In genomic region chr12:530308-530707, GRCh38 we compare ENCODE assay signal across 12 cellular contexts.
A peak's percentile ranks its signal among the peaks of the same experiment; 100 is the strongest.
DNase-seq lines count a peak whose midpoint lies in the region; ATAC-seq, FAIRE-seq and TF ChIP-seq lines count a peak whose summit lies in the region.
"Had no signal": no experiment of that assay in that cellular context is flagged by ENCODE, and none has a peak within 500 bp of the region (broad histone marks: within the 10 kb centered on the region; RNA-seq: fewer than 3 reads in every experiment).

No MANE protein-coding gene starts in this region.

- H3K4me1 ChIP-seq in skeletal muscle satellite cell (ENCODE audit: control insufficient read depth, insufficient read depth, low read length) = peaks cover 25% of the 10 kb centered on the region

- H3K36me3 ChIP-seq in skeletal muscle satellite cell (ENCODE audit: insufficient read depth, low read length) = no peaks in the 10 kb centered on the region

- H3K9ac ChIP-seq in skeletal muscle satellite cell (ENCODE audit: low read depth, low read length) = peak overlapping the region; percentile 31

- no peak for TF ChIP-seq CTCF in foreskin fibroblast (IDR thresholded peaks at IDR 0.05; ENCODE audit: low read depth, low read length)

- DNase-seq in GM03348 (ENCODE audit: low spot score) (peak; percentile 70), RCC 7860 (ENCODE audit: low spot score) (peak; percentile 14), foreskin fibroblast (peak; percentile 28 to 36), activated gamma-delta T cell (lab: John Stamatoyannopoulos, UW) (no peak), COR-L47 (lab: John Stamatoyannopoulos, UW) (no peak)
- no peak for DNase-seq in stimulated activated naive CD8-positive, alpha-beta T cell treated with anti-CD3 and anti-CD28 coated beads, Interleukin-15, Interleukin-2, amounts not matched to agents 100 U/mL and 50 U/mL, for 24 hours
- DNase-seq: substantia nigra had no signal

- no peak for ATAC-seq in HG02588 (IDR thresholded peaks at IDR 0.05; ENCODE audit: unreplicated experiment)
- ATAC-seq in stimulated activated naive CD8-positive, alpha-beta T cell treated with anti-CD3 and anti-CD28 coated beads, Interleukin-15, Interleukin-2, amounts not matched to agents 100 U/mL and 50 U/mL, for 24 hours = no peak
- ATAC-seq: K562, Panc1 had no signal

- FAIRE-seq in RCC 7860 (lab: Jason Lieb, UNC) = no peak
- FAIRE-seq: GM12891, K562 had no signal

- H3K4me3 ChIP-seq in foreskin fibroblast (ENCODE audit: low read depth in 1 of 2, low read length in 2 of 2) (no peak overlapping the region), skeletal muscle satellite cell (ENCODE audit: low read length) (no peak overlapping the region)
- H3K4me3 ChIP-seq: K562 had no signal

- H3K9me3 ChIP-seq in skeletal muscle satellite cell (replicated peaks; ENCODE audit: low read length) = no peaks in the 10 kb centered on the region

- H3K4me2 ChIP-seq in skeletal muscle satellite cell (ENCODE audit: low read length) = no peak overlapping the region

- H3K27me3 ChIP-seq in skeletal muscle satellite cell (ENCODE audit: control insufficient read depth, insufficient read depth, low read length) = peaks cover 7% of the 10 kb centered on the region

Comparison
In these comparisons a context has a peak if more than half of its experiments do, and no peak if none do; other contexts are left out.
1. DNase-seq: peak in GM03348 (single experiment), RCC 7860 (single experiment) and foreskin fibroblast (2 of 2); none in stimulated activated naive CD8-positive, alpha-beta T cell treated with anti-CD3 and anti-CD28 coated beads, Interleukin-15, Interleukin-2, amounts not matched to agents 100 U/mL and 50 U/mL, for 24 hours (single experiment), activated gamma-delta T cell (single experiment) and COR-L47 (single experiment).